1 cellular context compared by ENCODE assay signal in the genomic region with DNA sequence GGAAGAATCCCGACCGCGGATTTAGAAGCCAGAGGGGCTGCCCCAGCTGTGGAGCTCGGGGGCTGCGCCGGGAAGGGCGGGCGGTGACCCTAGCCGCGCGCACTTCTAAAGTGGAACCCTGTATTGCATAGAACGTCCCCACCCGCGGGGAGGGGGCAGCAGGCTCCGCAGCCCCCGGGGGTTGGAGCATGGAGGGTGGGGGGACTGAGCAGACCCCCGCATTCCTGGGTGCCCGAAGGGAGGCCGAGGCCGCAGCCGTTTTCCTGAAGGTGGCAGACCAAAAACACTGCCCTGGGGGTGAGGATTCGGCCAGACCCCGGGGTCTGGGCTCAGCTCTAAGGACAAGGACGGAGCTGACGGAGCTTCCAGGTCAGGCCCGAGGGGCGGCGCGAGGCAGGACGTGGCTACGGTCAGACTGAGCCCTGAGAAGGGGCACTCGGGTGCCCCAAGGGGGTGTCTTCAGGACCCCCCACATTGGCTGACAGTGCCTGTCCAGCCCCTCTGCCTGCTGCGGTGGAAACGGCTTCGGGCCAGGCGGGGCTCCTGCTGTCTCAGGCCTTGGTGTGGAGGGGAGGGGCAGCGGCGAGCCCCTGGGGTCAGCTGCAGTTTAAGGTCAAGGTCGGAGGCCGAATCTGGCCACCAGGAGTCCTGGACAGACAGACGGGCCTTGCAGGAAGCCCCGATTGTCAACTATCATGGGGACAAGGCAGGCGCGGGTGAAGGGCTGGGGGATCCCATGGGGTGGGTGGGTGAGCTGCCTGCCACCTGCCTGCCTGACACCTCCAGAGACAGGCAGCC.
TF ChIP-seq lines count a peak whose summit lies in the region.

No MANE protein-coding gene starts in this region.

TF ChIP-seq in H1, 55 proteins besides CTCF, POLR2A, EP300 and RAD21:
- no peak for TF ChIP-seq YY1 (IDR thresholded peaks at IDR 0.05; ENCODE audit: low read depth, low read length)
- TF ChIP-seq, protein P1, sequence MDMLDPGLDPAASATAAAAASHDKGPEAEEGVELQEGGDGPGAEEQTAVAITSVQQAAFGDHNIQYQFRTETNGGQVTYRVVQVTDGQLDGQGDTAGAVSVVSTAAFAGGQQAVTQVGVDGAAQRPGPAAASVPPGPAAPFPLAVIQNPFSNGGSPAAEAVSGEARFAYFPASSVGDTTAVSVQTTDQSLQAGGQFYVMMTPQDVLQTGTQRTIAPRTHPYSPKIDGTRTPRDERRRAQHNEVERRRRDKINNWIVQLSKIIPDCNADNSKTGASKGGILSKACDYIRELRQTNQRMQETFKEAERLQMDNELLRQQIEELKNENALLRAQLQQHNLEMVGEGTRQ (IDR thresholded peaks at IDR 0.05; ENCODE audit: low read length): no peak
- no peak for TF ChIP-seq GTF2F1 (IDR thresholded peaks at IDR 0.05; ENCODE audit: borderline replicate concordance, low read depth, low read length)
- TF ChIP-seq CBX5 (IDR thresholded peaks at IDR 0.05; ENCODE audit: low read depth, low read length): no peak
- no peak for TF ChIP-seq TCF12 (IDR thresholded peaks at IDR 0.05; ENCODE audit: low read depth, low read length)
- TF ChIP-seq RXRA (IDR thresholded peaks at IDR 0.05; ENCODE audit: insufficient read depth, low read depth, low read length): no peak
- no peak for TF ChIP-seq SP4 (IDR thresholded peaks at IDR 0.05; ENCODE audit: low read length)
- no peak for TF ChIP-seq PHF8 (conservative IDR thresholded peaks at IDR 0.05; ENCODE audit: low read depth, low read length)
- TF ChIP-seq, protein P2, sequence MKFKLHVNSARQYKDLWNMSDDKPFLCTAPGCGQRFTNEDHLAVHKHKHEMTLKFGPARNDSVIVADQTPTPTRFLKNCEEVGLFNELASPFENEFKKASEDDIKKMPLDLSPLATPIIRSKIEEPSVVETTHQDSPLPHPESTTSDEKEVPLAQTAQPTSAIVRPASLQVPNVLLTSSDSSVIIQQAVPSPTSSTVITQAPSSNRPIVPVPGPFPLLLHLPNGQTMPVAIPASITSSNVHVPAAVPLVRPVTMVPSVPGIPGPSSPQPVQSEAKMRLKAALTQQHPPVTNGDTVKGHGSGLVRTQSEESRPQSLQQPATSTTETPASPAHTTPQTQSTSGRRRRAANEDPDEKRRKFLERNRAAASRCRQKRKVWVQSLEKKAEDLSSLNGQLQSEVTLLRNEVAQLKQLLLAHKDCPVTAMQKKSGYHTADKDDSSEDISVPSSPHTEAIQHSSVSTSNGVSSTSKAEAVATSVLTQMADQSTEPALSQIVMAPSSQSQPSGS (IDR thresholded peaks at IDR 0.05; ENCODE audit: low read length): no peak
- TF ChIP-seq SAP30 (IDR thresholded peaks at IDR 0.05; ENCODE audit: insufficient read depth, insufficient replicate concordance, low read length): no peak
- TF ChIP-seq SUZ12 (IDR thresholded peaks at IDR 0.05; ENCODE audit: low read length): no peak
- TF ChIP-seq SIX5 (IDR thresholded peaks at IDR 0.05; ENCODE audit: low read depth, low read length): no peak
- TF ChIP-seq ATF3 (IDR thresholded peaks at IDR 0.05; ENCODE audit: insufficient read depth, low read depth, low read length): no peak
- TF ChIP-seq CEBPB (IDR thresholded peaks at IDR 0.05; ENCODE audit: low read depth, low read length): no peak
- no peak for TF ChIP-seq HDAC2 (IDR thresholded peaks at IDR 0.05; ENCODE audit: borderline replicate concordance in 1 of 2, low read depth in 2 of 2, low read length in 2 of 2)
